1 cellular context compared by ENCODE assay signal in the genomic region with DNA sequence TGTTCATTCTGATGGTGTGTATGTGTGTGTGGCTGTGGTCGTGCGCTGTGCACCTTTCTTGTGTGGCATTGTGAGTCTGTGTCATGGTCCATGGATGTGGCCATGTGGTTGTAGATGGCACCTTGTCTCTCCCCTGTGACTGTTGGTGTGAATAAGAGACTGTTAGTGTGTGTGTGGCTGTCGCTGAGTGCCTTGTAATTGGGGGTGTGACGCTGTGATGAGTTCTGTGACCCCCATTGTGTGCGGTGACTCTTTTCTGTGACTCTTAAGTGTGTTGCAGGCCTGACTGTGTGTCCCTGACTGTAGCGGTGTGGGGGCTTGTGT.
TF ChIP-seq lines count a peak whose summit lies in the region.

No MANE protein-coding gene starts in this region.

TF ChIP-seq in liver, 16 proteins besides CTCF, POLR2A, EP300 and RAD21 (continued from another document):
- TF ChIP-seq, protein P1, sequence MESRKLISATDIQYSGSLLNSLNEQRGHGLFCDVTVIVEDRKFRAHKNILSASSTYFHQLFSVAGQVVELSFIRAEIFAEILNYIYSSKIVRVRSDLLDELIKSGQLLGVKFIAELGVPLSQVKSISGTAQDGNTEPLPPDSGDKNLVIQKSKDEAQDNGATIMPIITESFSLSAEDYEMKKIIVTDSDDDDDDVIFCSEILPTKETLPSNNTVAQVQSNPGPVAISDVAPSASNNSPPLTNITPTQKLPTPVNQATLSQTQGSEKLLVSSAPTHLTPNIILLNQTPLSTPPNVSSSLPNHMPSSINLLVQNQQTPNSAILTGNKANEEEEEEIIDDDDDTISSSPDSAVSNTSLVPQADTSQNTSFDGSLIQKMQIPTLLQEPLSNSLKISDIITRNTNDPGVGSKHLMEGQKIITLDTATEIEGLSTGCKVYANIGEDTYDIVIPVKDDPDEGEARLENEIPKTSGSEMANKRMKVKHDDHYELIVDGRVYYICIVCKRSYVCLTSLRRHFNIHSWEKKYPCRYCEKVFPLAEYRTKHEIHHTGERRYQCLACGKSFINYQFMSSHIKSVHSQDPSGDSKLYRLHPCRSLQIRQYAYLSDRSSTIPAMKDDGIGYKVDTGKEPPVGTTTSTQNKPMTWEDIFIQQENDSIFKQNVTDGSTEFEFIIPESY (IDR thresholded peaks at IDR 0.05) = no peak
- TF ChIP-seq, protein P2, sequence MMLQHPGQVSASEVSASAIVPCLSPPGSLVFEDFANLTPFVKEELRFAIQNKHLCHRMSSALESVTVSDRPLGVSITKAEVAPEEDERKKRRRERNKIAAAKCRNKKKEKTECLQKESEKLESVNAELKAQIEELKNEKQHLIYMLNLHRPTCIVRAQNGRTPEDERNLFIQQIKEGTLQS (IDR thresholded peaks at IDR 0.05) = no peak
- TF ChIP-seq JUND (IDR thresholded peaks at IDR 0.05) (no peak), SP1 (IDR thresholded peaks at IDR 0.05) (no peak), FOXA2 (IDR thresholded peaks at IDR 0.05) (no peak), NR2F2 (IDR thresholded peaks at IDR 0.05) (no peak)
TF ChIP-seq in liver: peak in this region for 0.
